ENCODE assay signal across 8 cellular contexts in genomic region chr2:174248998-174249592, GRCh38. TPM values are rescaled to one million over a fixed set of nuclear protein-coding genes. Genes with fewer than 3 reads are reported as not detected.
DNase-seq lines count a peak whose midpoint lies in the region; ATAC-seq and TF ChIP-seq lines count a peak whose summit lies in the region.

No MANE protein-coding gene starts in this region.

- H3K9me3 ChIP-seq in liver (ENCODE audit: control insufficient read depth in 4 of 4, low read length in 3 of 4) (no peaks in the 10 kb centered on the region), tibial artery (no peaks in the 10 kb centered on the region)

- 61% methylated on average over 16 of the region's 16 CpGs for WGBS in liver

- peak overlapping the region; percentile 83 to 85 for H3K4me3 Mint-ChIP-seq in activated T-cell treated with anti-CD3 and anti-CD28 coated beads, Interleukin-2, amount 50 U/mL, for 72 hours

- no peak for TF ChIP-seq RAD21 in liver (IDR thresholded peaks at IDR 0.05)

- H3K9me3 Mint-ChIP-seq in activated T-cell treated with anti-CD3 and anti-CD28 coated beads, Interleukin-2, amount 50 U/mL, for 72 hours: no peaks in the 10 kb centered on the region

- TF ChIP-seq CTCF in liver (IDR thresholded peaks at IDR 0.05; ENCODE audit: low read depth, low read length, missing input control) (no peak), tibial artery (IDR thresholded peaks at IDR 0.05) (no peak)

- H3K4me1 ChIP-seq in liver (ENCODE audit: control insufficient read depth in 4 of 4, insufficient read depth in 4 of 4, low read length in 3 of 4) (peaks cover 5 to 20% (median 8%) of the 10 kb centered on the region in 4 donors), tibial artery (peaks cover 0 to 18% (median 6%) of the 10 kb centered on the region in 4 donors)

- H3K36me3 Mint-ChIP-seq in activated T-cell treated with anti-CD3 and anti-CD28 coated beads, Interleukin-2, amount 50 U/mL, for 72 hours (ENCODE audit: insufficient read depth in 2 of 2): peaks cover 2 to 5% of the 10 kb centered on the region in 2 donors

- DNase-seq in activated T-cell treated with anti-CD3 and anti-CD28 coated beads, Interleukin-2, amount 50 U/mL, for 72 hours: no peak
- no peak for DNase-seq in activated T-cell treated with anti-CD3 and anti-CD28 coated beads, Interleukin-2, amount 50 U/mL, for 48 hours
- no peak for DNase-seq in tibial artery
- no peak for DNase-seq in NCI-H1694 (lab: John Stamatoyannopoulos, UW)

- peaks cover 31% of the 10 kb centered on the region for H3K4me1 Mint-ChIP-seq in activated T-cell treated with anti-CD3 and anti-CD28 coated beads, Interleukin-2, amount 50 U/mL, for 72 hours (ENCODE audit: low read depth)

- peak overlapping the region; percentile 29 to 55 for H3K9ac ChIP-seq in liver (ENCODE audit: low read depth in 1 of 2, low read length in 2 of 2)

- H3K36me3 ChIP-seq in liver (ENCODE audit: control insufficient read depth in 4 of 4, insufficient read depth in 3 of 4, low read depth in 1 of 4, low read length in 3 of 4): no peaks in the 10 kb centered on the region
- H3K36me3 ChIP-seq in tibial artery: peaks cover 0 to 12% (median 0%) of the 10 kb centered on the region in 3 donors

- no peaks in the 10 kb centered on the region for H3K27me3 ChIP-seq in liver (ENCODE audit: control insufficient read depth in 4 of 4, insufficient read depth in 4 of 4, low read length in 3 of 4)
- no peaks in the 10 kb centered on the region for H3K27me3 ChIP-seq in tibial artery

- intact Hi-C loops in tibial artery (cut with DNase I; ENCODE audit: low total_unique reads): loop anchor here (10.0 kb wide), 1 partner anchor 284 kb away; the partner anchor contains the start of gene SP3

- H3K27ac ChIP-seq in angular gyrus (ENCODE audit: low read depth, low read length): peak overlapping the region; percentile 80
- H3K27ac ChIP-seq in liver (ENCODE audit: low read depth in 1 of 2, low read length in 2 of 2): peak overlapping the region; percentile 49 to 79
- H3K27ac ChIP-seq in tibial artery: peak overlapping the region; percentile 76 to 87

- peak overlapping the region; percentile 33 to 70 (median 63) for H3K4me3 ChIP-seq in liver (ENCODE audit: low read depth in 1 of 3, low read length in 3 of 3)
- peak overlapping the region; percentile 62 to 74 for H3K4me3 ChIP-seq in tibial artery

- H3K27ac Mint-ChIP-seq in activated T-cell treated with anti-CD3 and anti-CD28 coated beads, Interleukin-2, amount 50 U/mL, for 72 hours: peak overlapping the region; percentile 70

- ATAC-seq in activated T-cell treated with anti-CD3 and anti-CD28 coated beads, Interleukin-2, amount 50 U/mL, for 72 hours (replicated peaks in 1 of 2): no peak
- ATAC-seq in GM21619 (IDR thresholded peaks at IDR 0.05; ENCODE audit: unreplicated experiment) (no peak), HG02852 (IDR thresholded peaks at IDR 0.05; ENCODE audit: unreplicated experiment) (no peak)

- H3K27me3 Mint-ChIP-seq in activated T-cell treated with anti-CD3 and anti-CD28 coated beads, Interleukin-2, amount 50 U/mL, for 72 hours (ENCODE audit: low read depth): no peaks in the 10 kb centered on the region

TF ChIP-seq in liver, 16 proteins besides CTCF, POLR2A, EP300 and RAD21:
- TF ChIP-seq HNF4A (conservative IDR thresholded peaks at IDR 0.05) (no peak), RXRA (IDR thresholded peaks at IDR 0.05) (no peak), REST (IDR thresholded peaks at IDR 0.05) (peak; percentile 3), EGR1 (IDR thresholded peaks at IDR 0.05; ENCODE audit: low read depth in 2 of 2) (no peak), YY1 (IDR thresholded peaks at IDR 0.05) (no peak), JUND (IDR thresholded peaks at IDR 0.05) (no peak), NR2F2 (IDR thresholded peaks at IDR 0.05) (no peak), HNF4G (IDR thresholded peaks at IDR 0.05) (no peak), ATF3 (IDR thresholded peaks at IDR 0.05) (no peak), TAF1 (conservative IDR thresholded peaks at IDR 0.05) (no peak), SP1 (IDR thresholded peaks at IDR 0.05) (no peak), FOXA1 (IDR thresholded peaks at IDR 0.05) (no peak), MAX (IDR thresholded peaks at IDR 0.05) (peak; percentile 35), FOXA2 (IDR thresholded peaks at IDR 0.05) (no peak), GABPA (IDR thresholded peaks at IDR 0.05 in 1 of 2, conservative IDR thresholded peaks at IDR 0.05 in 1 of 2) (no peak), ZBTB33 (IDR thresholded peaks at IDR 0.05) (no peak)

RNA-seq across cellular contexts. Expression of gene OLA1, which starts 0.8 kb away (rescaled TPM):
- 100 to 1,000 TPM in 1 of 2 donors, 10 to 100 TPM in 1; 89.2 to 100 TPM for total RNA-seq in activated T-cell treated with anti-CD3 and anti-CD28 coated beads, Interleukin-2, amount 50 U/mL, for 72 hours
- total RNA-seq in liver: 10 to 100 TPM; 23.4 to 38.1 TPM
- polyA plus RNA-seq in liver: 10 to 100 TPM; 28.3 to 36.3 TPM
